25 cellular contexts compared by ENCODE assay signal in the genomic region with DNA sequence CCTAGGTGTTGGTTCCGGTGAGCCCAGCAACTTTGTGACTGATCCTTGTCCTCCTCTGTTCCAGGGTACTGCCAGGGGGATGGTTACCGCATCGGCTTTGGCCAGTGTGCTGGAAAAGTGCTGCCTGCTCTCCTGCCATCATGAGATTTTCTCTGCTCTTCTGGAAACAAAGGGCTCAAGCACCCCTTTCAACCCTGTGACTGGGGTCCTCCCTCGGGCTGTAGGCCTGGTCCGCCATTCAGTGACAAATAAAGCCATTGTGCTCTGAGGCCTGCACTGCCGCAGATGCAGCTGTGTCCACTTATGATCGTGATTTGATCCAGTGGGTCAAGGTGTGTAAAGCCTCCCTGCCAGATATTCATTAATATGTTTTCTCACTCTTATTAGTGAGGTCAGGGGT.
"Had no signal": no experiment of that assay in that cellular context is flagged by ENCODE, and none has a peak within 500 bp of the region (broad histone marks: within the 10 kb centered on the region; RNA-seq: fewer than 3 reads in every experiment).

No MANE protein-coding gene starts in this region.

- ATAC-seq: naive thymus-derived CD8-positive, alpha-beta T cell; natural killer cell treated with Interleukin-12 subunit alpha and Interleukin-12 subunit beta and Interleukin-15 and Interleukin-18, amount 100 ng/mL, for 72 hours; pancreas; psoas muscle; right cardiac atrium; right lobe of liver; stimulated activated effector memory CD8-positive, alpha-beta T cell treated with anti-CD3 and anti-CD28 coated beads, Interleukin-12 subunit alpha, Interleukin-12 subunit beta, amount 100 ng/mL, for 72 hours; stimulated activated naive CD8-positive, alpha-beta T cell treated with anti-CD3 and anti-CD28 coated beads, Interleukin-15, amount 100 ng/mL, for 72 hours; stimulated activated naive CD8-positive, alpha-beta T cell treated with anti-CD3 and anti-CD28 coated beads, Interleukin-15, Interleukin-2, amounts not matched to agents 100 U/mL and 50 U/mL, for 24 hours; upper lobe of right lung had no signal

- DNase-seq: naive B cell; naive thymus-derived CD8-positive, alpha-beta T cell; nephron progenitor cell; pancreas; psoas muscle; right cardiac atrium; right lobe of liver; sigmoid colon; small intestine; stimulated activated CD4-positive, alpha-beta T cell treated with anti-CD3 and anti-CD28 coated beads, Interleukin-15, amount 100 ng/mL, for 24 hours; stimulated activated CD4-positive, alpha-beta T cell treated with anti-CD3 and anti-CD28 coated beads, Interleukin-2, amount 100 ng/mL, for 24 hours; stimulated activated CD4-positive, alpha-beta T cell treated with anti-CD3 and anti-CD28 coated beads, Interleukin-2, amount 100 ng/mL, for 48 hours; stimulated activated CD4-positive, alpha-beta T cell treated with anti-CD3 and anti-CD28 coated beads, Interleukin-4, amount 100 ng/mL, for 24 hours; stimulated activated naive CD4-positive, alpha-beta T cell; stimulated activated naive CD8-positive, alpha-beta T cell treated with anti-CD3 and anti-CD28 coated beads, Interleukin-15, amount 100 ng/mL, for 72 hours; stimulated activated naive CD8-positive, alpha-beta T cell treated with anti-CD3 and anti-CD28 coated beads, Interleukin-15, Interleukin-2, amounts not matched to agents 100 U/mL and 50 U/mL, for 24 hours; testis; tibial artery; transverse colon; upper lobe of right lung had no signal

- H3K9me3 Mint-ChIP-seq: natural killer cell treated with Interleukin-12 subunit alpha and Interleukin-12 subunit beta and Interleukin-15 and Interleukin-18, amount 100 ng/mL, for 72 hours; stimulated activated effector memory CD8-positive, alpha-beta T cell treated with anti-CD3 and anti-CD28 coated beads, Interleukin-12 subunit alpha, Interleukin-12 subunit beta, amount 100 ng/mL, for 72 hours; stimulated activated naive CD8-positive, alpha-beta T cell treated with anti-CD3 and anti-CD28 coated beads, Interleukin-15, amount 100 ng/mL, for 72 hours; type B pancreatic cell had no signal

- H3K27me3 Mint-ChIP-seq: naive B cell; naive thymus-derived CD8-positive, alpha-beta T cell; natural killer cell treated with Interleukin-12 subunit alpha and Interleukin-12 subunit beta and Interleukin-15 and Interleukin-18, amount 100 ng/mL, for 72 hours; progenitor cell of endocrine pancreas; stimulated activated naive CD8-positive, alpha-beta T cell treated with anti-CD3 and anti-CD28 coated beads, Interleukin-15, amount 100 ng/mL, for 72 hours; type B pancreatic cell had no signal

- H3K27ac Mint-ChIP-seq: naive B cell; naive thymus-derived CD8-positive, alpha-beta T cell; natural killer cell treated with Interleukin-12 subunit alpha and Interleukin-12 subunit beta and Interleukin-15 and Interleukin-18, amount 100 ng/mL, for 72 hours; nephron progenitor cell; neural progenitor cell; stimulated activated effector memory CD8-positive, alpha-beta T cell treated with anti-CD3 and anti-CD28 coated beads, Interleukin-12 subunit alpha, Interleukin-12 subunit beta, amount 100 ng/mL, for 72 hours; stimulated activated naive CD8-positive, alpha-beta T cell treated with anti-CD3 and anti-CD28 coated beads, Interleukin-15, amount 100 ng/mL, for 72 hours; type B pancreatic cell had no signal

- H3K4me1 Mint-ChIP-seq: naive B cell; naive thymus-derived CD8-positive, alpha-beta T cell; nephron progenitor cell; stimulated activated effector memory CD8-positive, alpha-beta T cell treated with anti-CD3 and anti-CD28 coated beads, Interleukin-12 subunit alpha, Interleukin-12 subunit beta, amount 100 ng/mL, for 72 hours; stimulated activated naive CD8-positive, alpha-beta T cell treated with anti-CD3 and anti-CD28 coated beads, Interleukin-15, amount 100 ng/mL, for 72 hours had no signal

- H3K4me3 Mint-ChIP-seq: naive B cell; naive thymus-derived CD8-positive, alpha-beta T cell; natural killer cell treated with Interleukin-12 subunit alpha and Interleukin-12 subunit beta and Interleukin-15 and Interleukin-18, amount 100 ng/mL, for 72 hours; nephron progenitor cell; neural progenitor cell; stimulated activated effector memory CD8-positive, alpha-beta T cell treated with anti-CD3 and anti-CD28 coated beads, Interleukin-12 subunit alpha, Interleukin-12 subunit beta, amount 100 ng/mL, for 72 hours; stimulated activated naive CD8-positive, alpha-beta T cell treated with anti-CD3 and anti-CD28 coated beads, Interleukin-15, amount 100 ng/mL, for 72 hours; type B pancreatic cell had no signal
